ENCODE assay signal across 12 cellular contexts in the genomic region with DNA sequence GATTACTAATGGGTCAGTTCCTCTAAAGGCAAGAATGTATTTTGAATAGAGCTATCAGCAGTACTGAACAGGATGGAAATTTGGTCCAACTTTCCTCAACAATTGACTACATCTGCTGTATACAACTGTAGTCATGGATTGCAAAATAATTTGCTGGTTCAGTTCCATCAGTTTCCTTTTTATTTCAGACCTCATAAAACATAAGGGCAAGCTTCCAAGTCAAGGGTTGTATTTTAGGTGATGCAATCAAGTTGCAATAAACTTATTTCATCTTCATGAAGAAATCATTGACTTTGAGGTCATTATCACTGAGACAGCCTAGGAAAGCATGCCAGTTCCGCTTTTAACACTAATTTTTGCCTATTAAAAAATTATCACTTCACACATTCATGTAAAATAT.
DNase-seq lines count a peak whose midpoint lies in the region; ATAC-seq and TF ChIP-seq lines count a peak whose summit lies in the region.
"Had no signal": no experiment of that assay in that cellular context is flagged by ENCODE, and none has a peak within 500 bp of the region (broad histone marks: within the 10 kb centered on the region; RNA-seq: fewer than 3 reads in every experiment).

No MANE protein-coding gene starts in this region.

- no peak for ATAC-seq in DND-41 (ENCODE audit: insufficient read depth, low read depth)
- no peak for ATAC-seq in activated naive CD8-positive, alpha-beta T cell treated with anti-CD3 and anti-CD28 coated beads, Interleukin-2, amount 50 U/mL, for 24 hours
- ATAC-seq: activated naive CD4-positive, alpha-beta T cell treated with anti-CD3 and anti-CD28 coated beads, Interleukin-2, amount 50 U/mL, for 72 hours had no signal

- no peak for TF ChIP-seq CTCF in DND-41 (IDR thresholded peaks at IDR 0.05; ENCODE audit: borderline replicate concordance, extremely low read depth, low read length, poor library complexity, severe bottlenecking)
- no peak for TF ChIP-seq CTCF in choroid plexus epithelial cell (conservative IDR thresholded peaks at IDR 0.05; ENCODE audit: low read depth, low read length)

- H3K27ac ChIP-seq in DND-41 (ENCODE audit: low read length) (peak overlapping the region; percentile 9; the same call in 1 of the 2 replicates), mucosa of rectum (ENCODE audit: low read depth in 2 of 2, low read length in 2 of 2) (peak overlapping the region; percentile 35 to 53)
- H3K27ac ChIP-seq: esophagus squamous epithelium had no signal

- H3K27me3 ChIP-seq in DND-41 (ENCODE audit: insufficient read depth, low read length, poor library complexity) (no peaks in the 10 kb centered on the region), mucosa of rectum (ENCODE audit: control insufficient read depth in 2 of 2, insufficient read depth in 2 of 2, low read length in 2 of 2) (no peaks in the 10 kb centered on the region)
- H3K27me3 ChIP-seq: esophagus squamous epithelium had no signal

- H3K4me2 ChIP-seq in DND-41 (ENCODE audit: insufficient read depth, low read length), result no peak overlapping the region

- H3K4me3 ChIP-seq in DND-41 (ENCODE audit: low read depth in 1 of 2, low read length in 2 of 2) (no peak overlapping the region), choroid plexus epithelial cell (ENCODE audit: low read depth, low read length) (no peak overlapping the region), mucosa of rectum (ENCODE audit: low read length in 2 of 2) (no peak overlapping the region)
- H3K4me3 ChIP-seq: esophagus squamous epithelium had no signal

- H3K36me3 ChIP-seq in DND-41 (ENCODE audit: insufficient read depth, low read length) (no peaks in the 10 kb centered on the region), mucosa of rectum (ENCODE audit: control insufficient read depth in 2 of 2, insufficient read depth in 2 of 2, low read length in 2 of 2) (peaks cover 5 to 7% of the 10 kb centered on the region in 2 donors)
- H3K36me3 ChIP-seq: esophagus squamous epithelium had no signal

- H4K20me1 ChIP-seq in DND-41 (ENCODE audit: insufficient read depth, low read length), result no peaks in the 10 kb centered on the region

- H3K9me3 Mint-ChIP-seq in activated naive CD8-positive, alpha-beta T cell treated with anti-CD3 and anti-CD28 coated beads, Interleukin-2, amount 50 U/mL, for 24 hours, result no peaks in the 10 kb centered on the region
- peaks cover 1% of the 10 kb centered on the region for H3K9me3 Mint-ChIP-seq in activated naive CD8-positive, alpha-beta T cell treated with anti-CD3 and anti-CD28 coated beads for 36 hours

- H3K4me1 ChIP-seq in DND-41 (ENCODE audit: insufficient read depth, low read length), result peaks cover 26% of the 10 kb centered on the region
- H3K4me1 ChIP-seq in mucosa of rectum (ENCODE audit: control insufficient read depth in 2 of 2, insufficient read depth in 2 of 2, low read length in 2 of 2), result peaks cover 20 to 29% of the 10 kb centered on the region in 2 donors
- H3K4me1 ChIP-seq: esophagus squamous epithelium had no signal

- H3K27me3 Mint-ChIP-seq in activated naive CD8-positive, alpha-beta T cell treated with anti-CD3 and anti-CD28 coated beads, Interleukin-2, amount 50 U/mL, for 24 hours, result peaks cover 22% of the 10 kb centered on the region
- peaks cover 34% of the 10 kb centered on the region for H3K27me3 Mint-ChIP-seq in activated naive CD8-positive, alpha-beta T cell treated with anti-CD3 and anti-CD28 coated beads for 36 hours

- no peak overlapping the region for H3K9ac ChIP-seq in DND-41 (ENCODE audit: low read depth, low read length)
- no peak overlapping the region for H3K9ac ChIP-seq in mucosa of rectum (ENCODE audit: low read depth in 1 of 2, low read length in 2 of 2)

- no peak overlapping the region for H2AFZ ChIP-seq in DND-41 (ENCODE audit: low read depth, low read length)

- H3K27ac Mint-ChIP-seq in activated naive CD8-positive, alpha-beta T cell treated with anti-CD3 and anti-CD28 coated beads, Interleukin-2, amount 50 U/mL, for 24 hours, result no peak overlapping the region
- H3K27ac Mint-ChIP-seq in activated naive CD8-positive, alpha-beta T cell treated with anti-CD3 and anti-CD28 coated beads for 36 hours, result no peak overlapping the region
- H3K27ac Mint-ChIP-seq: activated naive CD4-positive, alpha-beta T cell treated with anti-CD3 and anti-CD28 coated beads, Interleukin-2, amount 50 U/mL, for 72 hours had no signal

- no peaks in the 10 kb centered on the region for H3K79me2 ChIP-seq in DND-41 (ENCODE audit: insufficient read depth, low read length)

- no peaks in the 10 kb centered on the region for H3K36me3 Mint-ChIP-seq in activated naive CD8-positive, alpha-beta T cell treated with anti-CD3 and anti-CD28 coated beads, Interleukin-2, amount 50 U/mL, for 24 hours (ENCODE audit: low read depth)
- H3K36me3 Mint-ChIP-seq in activated naive CD8-positive, alpha-beta T cell treated with anti-CD3 and anti-CD28 coated beads for 36 hours, result no peaks in the 10 kb centered on the region

- no peak overlapping the region for H3K4me3 Mint-ChIP-seq in activated naive CD8-positive, alpha-beta T cell treated with anti-CD3 and anti-CD28 coated beads, Interleukin-2, amount 50 U/mL, for 24 hours
- no peak overlapping the region for H3K4me3 Mint-ChIP-seq in activated naive CD8-positive, alpha-beta T cell treated with anti-CD3 and anti-CD28 coated beads for 36 hours

- H3K4me1 Mint-ChIP-seq in activated naive CD8-positive, alpha-beta T cell treated with anti-CD3 and anti-CD28 coated beads, Interleukin-2, amount 50 U/mL, for 24 hours, result peaks cover 13% of the 10 kb centered on the region
- H3K4me1 Mint-ChIP-seq in activated naive CD8-positive, alpha-beta T cell treated with anti-CD3 and anti-CD28 coated beads for 36 hours, result peaks cover 13% of the 10 kb centered on the region

- H3K9me3 ChIP-seq in DND-41 (ENCODE audit: insufficient read depth, low read length, severe bottlenecking) (no peaks in the 10 kb centered on the region), mucosa of rectum (ENCODE audit: control insufficient read depth in 2 of 2, low read length in 2 of 2) (no peaks in the 10 kb centered on the region)
- H3K9me3 ChIP-seq: esophagus squamous epithelium had no signal

- DNase-seq in DND-41 (no peak), MV-4-11 (lab: John Stamatoyannopoulos, UW) (peak; percentile 91), choroid plexus epithelial cell (ENCODE audit: low read depth) (peak; percentile 94), cerebellar cortex (ENCODE audit: low spot score) (no peak)
- no peak for DNase-seq in activated naive CD8-positive, alpha-beta T cell treated with anti-CD3 and anti-CD28 coated beads, Interleukin-2, amount 50 U/mL, for 24 hours
- no peak for DNase-seq in stimulated activated CD8-positive, alpha-beta memory T cell treated with anti-CD3 and anti-CD28 coated beads, Interleukin-4, amount 100 ng/mL, for 48 hours
- no peak for DNase-seq in activated naive CD8-positive, alpha-beta T cell treated with anti-CD3 and anti-CD28 coated beads for 36 hours
- DNase-seq: esophagus squamous epithelium; NCI-H526; stimulated activated CD4-positive, alpha-beta T cell treated with anti-CD3 and anti-CD28 coated beads, Interleukin-15, amount 100 ng/mL, for 24 hours had no signal

Comparison
In these comparisons a context has a peak if more than half of its experiments do, and no peak if none do; other contexts are left out.
1. DNase-seq: peak in MV-4-11 (single experiment) and choroid plexus epithelial cell (single experiment); none in DND-41 (single experiment), cerebellar cortex (single experiment), activated naive CD8-positive, alpha-beta T cell treated with anti-CD3 and anti-CD28 coated beads, Interleukin-2, amount 50 U/mL, for 24 hours (single experiment), stimulated activated CD8-positive, alpha-beta memory T cell treated with anti-CD3 and anti-CD28 coated beads, Interleukin-4, amount 100 ng/mL, for 48 hours (single experiment) and activated naive CD8-positive, alpha-beta T cell treated with anti-CD3 and anti-CD28 coated beads for 36 hours (single experiment).